Comparison of ENCODE assay signal across 8 cellular contexts in the genomic region with DNA sequence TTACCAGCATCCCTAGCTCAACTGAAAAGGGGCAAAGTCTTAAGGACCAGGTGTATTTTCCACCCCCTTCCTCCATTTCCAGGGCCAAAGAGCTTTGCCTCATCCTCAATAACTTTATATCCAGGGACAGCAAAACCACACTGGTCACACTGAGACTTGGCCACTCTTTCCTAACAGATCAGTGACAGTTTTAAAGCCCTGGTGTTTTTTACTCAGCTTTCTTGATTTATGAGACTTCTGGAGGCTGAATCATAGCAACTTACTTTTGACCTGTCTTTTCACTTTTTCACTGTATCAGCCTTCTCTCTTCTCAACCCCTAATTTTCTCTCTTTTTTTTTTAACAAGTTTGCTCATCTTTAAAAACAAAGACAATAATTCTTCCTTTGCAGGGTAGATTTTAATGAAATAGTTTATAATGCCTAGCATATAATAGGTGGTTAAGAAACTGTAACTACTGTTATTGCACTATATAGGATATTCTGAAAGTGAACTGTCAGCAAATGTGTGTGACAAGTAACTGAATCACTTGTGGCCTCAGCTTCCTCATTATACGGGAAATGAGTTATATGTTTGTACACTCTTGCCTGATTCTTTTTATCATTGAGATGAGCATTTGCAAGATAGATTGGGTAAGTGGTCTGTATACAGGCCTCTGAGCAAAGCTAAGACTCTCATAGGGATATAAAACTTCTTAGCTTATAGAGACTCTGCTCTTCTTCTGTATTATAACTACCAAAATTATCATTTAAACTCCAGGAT. TPM values are rescaled to one million over a fixed set of nuclear protein-coding genes. Genes with fewer than 3 reads are reported as not detected.
DNase-seq lines count a peak whose midpoint lies in the region; ATAC-seq and TF ChIP-seq lines count a peak whose summit lies in the region.
"Had no signal": no experiment of that assay in that cellular context is flagged by ENCODE, and none has a peak within 500 bp of the region (broad histone marks: within the 10 kb centered on the region; RNA-seq: fewer than 3 reads in every experiment).

No MANE protein-coding gene starts in this region.

- CTCF ChIA-PET in naive thymus-derived CD4-positive, alpha-beta T cell (lab: Charles Lee), result interaction anchor here (0.7 kb wide), 1 partner anchor 10 kb away, joined by 3 read pairs; no protein-coding TSS in a partner anchor

- peak overlapping the region in 4 of 9 donors; percentile 6 to 85 (median 16) for H3K27ac Mint-ChIP-seq in naive thymus-derived CD4-positive, alpha-beta T cell

- TF ChIP-seq CTCF in Peyer's patch (IDR thresholded peaks at IDR 0.05), result no peak

- no peaks in the 10 kb centered on the region for H3K9me3 ChIP-seq in naive thymus-derived CD4-positive, alpha-beta T cell (ENCODE audit: control insufficient read depth in 2 of 3, low read length in 3 of 3)
- no peaks in the 10 kb centered on the region for H3K9me3 ChIP-seq in Peyer's patch

- TF ChIP-seq POLR2A in Peyer's patch (IDR thresholded peaks at IDR 0.05), result no peak

- no peak overlapping the region for H3K4me3 Mint-ChIP-seq in naive thymus-derived CD4-positive, alpha-beta T cell

- no peaks in the 10 kb centered on the region for H3K27me3 ChIP-seq in naive thymus-derived CD4-positive, alpha-beta T cell (ENCODE audit: control insufficient read depth in 2 of 2, insufficient read depth in 2 of 2, low read length in 2 of 2)
- no peaks in the 10 kb centered on the region for H3K27me3 ChIP-seq in Peyer's patch

- no peaks in the 10 kb centered on the region for H3K9me3 Mint-ChIP-seq in naive thymus-derived CD4-positive, alpha-beta T cell

- peaks cover 0 to 3% of the 10 kb centered on the region in 2 donors for H3K4me1 ChIP-seq in naive thymus-derived CD4-positive, alpha-beta T cell (ENCODE audit: control insufficient read depth in 2 of 2, insufficient read depth in 2 of 2, low read length in 2 of 2)
- no peaks in the 10 kb centered on the region for H3K4me1 ChIP-seq in Peyer's patch

- H3K36me3 Mint-ChIP-seq in naive thymus-derived CD4-positive, alpha-beta T cell, result peaks cover 0 to 4% (median 0%) of the 10 kb centered on the region in 5 donors

- H3K36me3 ChIP-seq in naive thymus-derived CD4-positive, alpha-beta T cell (ENCODE audit: control insufficient read depth in 2 of 3, insufficient read depth in 3 of 3, low read length in 3 of 3), result no peaks in the 10 kb centered on the region
- no peaks in the 10 kb centered on the region for H3K36me3 ChIP-seq in Peyer's patch

- H3K27ac ChIP-seq in naive thymus-derived CD4-positive, alpha-beta T cell (ENCODE audit: low read depth, low read length), result no peak overlapping the region
- H3K27ac ChIP-seq in Peyer's patch, result no peak overlapping the region

- ATAC-seq in GM18870 (IDR thresholded peaks at IDR 0.05; ENCODE audit: unreplicated experiment), result peak; percentile 35
- peak; percentile 66 for ATAC-seq in HG02884 (IDR thresholded peaks at IDR 0.05; ENCODE audit: unreplicated experiment)
- ATAC-seq in naive thymus-derived CD4-positive, alpha-beta T cell, result peak; percentile 83
- ATAC-seq in HG02763 (IDR thresholded peaks at IDR 0.05; ENCODE audit: unreplicated experiment), result no peak
- ATAC-seq in HG02588 (IDR thresholded peaks at IDR 0.05; ENCODE audit: unreplicated experiment), result no peak

- POLR2A ChIA-PET in naive thymus-derived CD4-positive, alpha-beta T cell (lab: Charles Lee), result interaction anchor here (0.6 kb wide), 1 partner anchor 773 kb away, joined by 3 read pairs; no protein-coding TSS in a partner anchor

- peaks cover 0 to 1% (median 0%) of the 10 kb centered on the region in 5 donors for H3K27me3 Mint-ChIP-seq in naive thymus-derived CD4-positive, alpha-beta T cell

- intact Hi-C loops in naive thymus-derived CD4-positive, alpha-beta T cell (cut with micrococcal nuclease), result no loop called here

- no peak overlapping the region for H3K4me3 ChIP-seq in naive thymus-derived CD4-positive, alpha-beta T cell (ENCODE audit: low read length)
- no peak overlapping the region for H3K4me3 ChIP-seq in Peyer's patch

- H3K4me1 Mint-ChIP-seq in naive thymus-derived CD4-positive, alpha-beta T cell, result peaks cover 8 to 21% (median 14%) of the 10 kb centered on the region in 7 donors

- DNase-seq in RPMI7951 (ENCODE audit: low read depth), result peak; percentile 21
- DNase-seq in naive thymus-derived CD4-positive, alpha-beta T cell, result no peak
- no peak for DNase-seq in Peyer's patch
- DNase-seq: occipital lobe had no signal

RNA-seq across cellular contexts. Expression of a gene that starts 19.7 kb away (rescaled TPM):
- not detected in 2 replicates for total RNA-seq in RPMI7951 (2014; rRNA removed; shearing (Covaris generic))
- total RNA-seq in naive thymus-derived CD4-positive, alpha-beta T cell, result under 1 TPM in 1 of 5 experiments, not detected in 4; 0.46 TPM
- not detected for polyA plus RNA-seq in naive thymus-derived CD4-positive, alpha-beta T cell
- 1 to 10 TPM in 1 of 4 donors, under 1 TPM in 1, not detected in 2; 0.88 to 4.1 TPM for total RNA-seq in Peyer's patch

Comparison
In these comparisons a context has a peak if more than half of its experiments do, and no peak if none do; other contexts are left out.
1. ATAC-seq: peak in GM18870 (single experiment), HG02884 (single experiment) and naive thymus-derived CD4-positive, alpha-beta T cell (single experiment); none in HG02763 (single experiment) and HG02588 (single experiment).